In genomic region chr9:131290767-131291370, GRCh38 we compare ENCODE assay signal across 2 cellular contexts.
TF ChIP-seq lines count a peak whose summit lies in the region.

No MANE protein-coding gene starts in this region.

TF ChIP-seq in SK-N-SH, 30 proteins besides CTCF, POLR2A, EP300 and RAD21 (continued from another document):
- TF ChIP-seq IRF3 (IDR thresholded peaks at IDR 0.05; ENCODE audit: low read depth, low read length), result no peak
- TF ChIP-seq FOXJ3 (CRISPR knock-in tag; IDR thresholded peaks at IDR 0.05), result no peak
- no peak for TF ChIP-seq FOXM1 (IDR thresholded peaks at IDR 0.05; ENCODE audit: low read depth)
- no peak for TF ChIP-seq GABPA (IDR thresholded peaks at IDR 0.05; ENCODE audit: low read depth)
- TF ChIP-seq NFIC (IDR thresholded peaks at IDR 0.05; ENCODE audit: borderline replicate concordance), result no peak
- TF ChIP-seq PBX3 (IDR thresholded peaks at IDR 0.05), result no peak

TF ChIP-seq in SK-N-SH treated with all-trans-retinoic acid at 6 μM for 48 hours, 23 proteins besides CTCF, POLR2A, EP300 and RAD21 (continued from another document):
- TF ChIP-seq, protein P1, sequence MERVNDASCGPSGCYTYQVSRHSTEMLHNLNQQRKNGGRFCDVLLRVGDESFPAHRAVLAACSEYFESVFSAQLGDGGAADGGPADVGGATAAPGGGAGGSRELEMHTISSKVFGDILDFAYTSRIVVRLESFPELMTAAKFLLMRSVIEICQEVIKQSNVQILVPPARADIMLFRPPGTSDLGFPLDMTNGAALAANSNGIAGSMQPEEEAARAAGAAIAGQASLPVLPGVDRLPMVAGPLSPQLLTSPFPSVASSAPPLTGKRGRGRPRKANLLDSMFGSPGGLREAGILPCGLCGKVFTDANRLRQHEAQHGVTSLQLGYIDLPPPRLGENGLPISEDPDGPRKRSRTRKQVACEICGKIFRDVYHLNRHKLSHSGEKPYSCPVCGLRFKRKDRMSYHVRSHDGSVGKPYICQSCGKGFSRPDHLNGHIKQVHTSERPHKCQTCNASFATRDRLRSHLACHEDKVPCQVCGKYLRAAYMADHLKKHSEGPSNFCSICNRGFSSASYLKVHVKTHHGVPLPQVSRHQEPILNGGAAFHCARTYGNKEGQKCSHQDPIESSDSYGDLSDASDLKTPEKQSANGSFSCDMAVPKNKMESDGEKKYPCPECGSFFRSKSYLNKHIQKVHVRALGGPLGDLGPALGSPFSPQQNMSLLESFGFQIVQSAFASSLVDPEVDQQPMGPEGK (CRISPR knock-in tag; IDR thresholded peaks at IDR 0.05; ENCODE audit: borderline replicate concordance), result no peak
- TF ChIP-seq ZFP30 (CRISPR knock-in tag; IDR thresholded peaks at IDR 0.05), result no peak
- TF ChIP-seq, protein P2, sequence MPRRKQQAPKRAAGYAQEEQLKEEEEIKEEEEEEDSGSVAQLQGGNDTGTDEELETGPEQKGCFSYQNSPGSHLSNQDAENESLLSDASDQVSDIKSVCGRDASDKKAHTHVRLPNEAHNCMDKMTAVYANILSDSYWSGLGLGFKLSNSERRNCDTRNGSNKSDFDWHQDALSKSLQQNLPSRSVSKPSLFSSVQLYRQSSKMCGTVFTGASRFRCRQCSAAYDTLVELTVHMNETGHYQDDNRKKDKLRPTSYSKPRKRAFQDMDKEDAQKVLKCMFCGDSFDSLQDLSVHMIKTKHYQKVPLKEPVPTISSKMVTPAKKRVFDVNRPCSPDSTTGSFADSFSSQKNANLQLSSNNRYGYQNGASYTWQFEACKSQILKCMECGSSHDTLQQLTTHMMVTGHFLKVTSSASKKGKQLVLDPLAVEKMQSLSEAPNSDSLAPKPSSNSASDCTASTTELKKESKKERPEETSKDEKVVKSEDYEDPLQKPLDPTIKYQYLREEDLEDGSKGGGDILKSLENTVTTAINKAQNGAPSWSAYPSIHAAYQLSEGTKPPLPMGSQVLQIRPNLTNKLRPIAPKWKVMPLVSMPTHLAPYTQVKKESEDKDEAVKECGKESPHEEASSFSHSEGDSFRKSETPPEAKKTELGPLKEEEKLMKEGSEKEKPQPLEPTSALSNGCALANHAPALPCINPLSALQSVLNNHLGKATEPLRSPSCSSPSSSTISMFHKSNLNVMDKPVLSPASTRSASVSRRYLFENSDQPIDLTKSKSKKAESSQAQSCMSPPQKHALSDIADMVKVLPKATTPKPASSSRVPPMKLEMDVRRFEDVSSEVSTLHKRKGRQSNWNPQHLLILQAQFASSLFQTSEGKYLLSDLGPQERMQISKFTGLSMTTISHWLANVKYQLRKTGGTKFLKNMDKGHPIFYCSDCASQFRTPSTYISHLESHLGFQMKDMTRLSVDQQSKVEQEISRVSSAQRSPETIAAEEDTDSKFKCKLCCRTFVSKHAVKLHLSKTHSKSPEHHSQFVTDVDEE (CRISPR knock-in tag; IDR thresholded peaks at IDR 0.05), result no peak
